ENCODE assay signal across 22 cellular contexts in the genomic region with DNA sequence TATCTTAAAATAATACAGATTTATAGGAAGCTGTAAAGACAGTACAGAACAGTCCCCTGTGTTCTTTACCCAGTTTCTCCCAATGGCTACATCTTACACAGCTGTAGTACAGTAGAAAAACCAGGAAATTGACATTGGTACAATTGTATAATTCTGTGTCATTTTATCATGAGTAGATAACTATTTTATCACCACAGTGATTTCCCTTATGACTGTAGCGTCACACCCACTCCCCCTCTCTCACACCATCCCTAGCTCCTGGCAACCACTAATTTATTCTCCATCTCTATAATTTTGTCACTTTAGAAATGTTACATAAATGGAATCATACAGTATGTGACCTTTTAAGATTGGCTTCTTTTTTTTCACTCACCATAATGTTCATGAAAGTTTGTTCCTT.
"Had no signal": no experiment of that assay in that cellular context is flagged by ENCODE, and none has a peak within 500 bp of the region (broad histone marks: within the 10 kb centered on the region; RNA-seq: fewer than 3 reads in every experiment).

No MANE protein-coding gene starts in this region.

- H3K4me1 Mint-ChIP-seq: nephron had no signal

- H3K9me3 ChIP-seq: esophagus squamous epithelium, gastrocnemius medialis, neutrophil, ovary, prostate gland, right atrium auricular region, stomach had no signal

- H3K36me3 ChIP-seq: ovary had no signal

- DNase-seq: activated B cell treated with CpG ODN at 0.5 μM for 24 hours; activated CD4-positive, alpha-beta memory T cell treated with anti-CD3 and anti-CD28 coated beads for 36 hours; activated CD4-positive, alpha-beta T cell treated with anti-CD3 and anti-CD28 coated beads for 4 hours; activated naive CD8-positive, alpha-beta T cell treated with anti-CD3 and anti-CD28 coated beads, Interleukin-2, amount 10 ng/mL, durations not matched to agents 7 days and 5 days; amygdala; cerebellar nuclear complex; esophagus squamous epithelium; gastrocnemius medialis; left ventricle myocardium superior; midbrain; ovary; stimulated activated CD4-positive, alpha-beta T cell treated with anti-CD3 and anti-CD28 coated beads, Interleukin-12 subunit alpha, Interleukin-12 subunit beta, amount 100 ng/mL, for 4 hours; stimulated activated CD4-positive, alpha-beta T cell treated with anti-CD3 and anti-CD28 coated beads, Interleukin-4, amount 100 ng/mL, for 4 hours; stomach; T-helper 17 cell; transverse colon had no signal

- H3K27ac Mint-ChIP-seq: activated B cell treated with CpG ODN at 0.5 μM for 24 hours; activated CD4-positive, alpha-beta memory T cell treated with anti-CD3 and anti-CD28 coated beads for 36 hours; activated naive CD8-positive, alpha-beta T cell treated with anti-CD3 and anti-CD28 coated beads, Interleukin-2, amount 10 ng/mL, durations not matched to agents 7 days and 5 days; nephron; T-helper 17 cell had no signal

- H3K4me3 Mint-ChIP-seq: activated B cell treated with CpG ODN at 0.5 μM for 24 hours; activated CD4-positive, alpha-beta memory T cell treated with anti-CD3 and anti-CD28 coated beads for 36 hours; activated naive CD8-positive, alpha-beta T cell treated with anti-CD3 and anti-CD28 coated beads, Interleukin-2, amount 10 ng/mL, durations not matched to agents 7 days and 5 days; nephron; T-helper 17 cell had no signal

- H3K27ac ChIP-seq: coronary artery, esophagus squamous epithelium, gastrocnemius medialis, neutrophil, ovary, prostate gland, right atrium auricular region, stomach, suprapubic skin, transverse colon had no signal

- H3K4me3 ChIP-seq: coronary artery, esophagus squamous epithelium, gastrocnemius medialis, ovary, prostate gland, right atrium auricular region, stomach, suprapubic skin, transverse colon had no signal

- ATAC-seq: gastrocnemius medialis, left ventricle myocardium superior had no signal

- H3K4me1 ChIP-seq: esophagus squamous epithelium, prostate gland, transverse colon had no signal

- H3K9me3 Mint-ChIP-seq: activated B cell treated with CpG ODN at 0.5 μM for 24 hours; activated CD4-positive, alpha-beta memory T cell treated with anti-CD3 and anti-CD28 coated beads for 36 hours; activated naive CD8-positive, alpha-beta T cell treated with anti-CD3 and anti-CD28 coated beads, Interleukin-2, amount 10 ng/mL, durations not matched to agents 7 days and 5 days had no signal

- H3K27me3 Mint-ChIP-seq: activated B cell treated with CpG ODN at 0.5 μM for 24 hours; activated CD4-positive, alpha-beta memory T cell treated with anti-CD3 and anti-CD28 coated beads for 36 hours; activated naive CD8-positive, alpha-beta T cell treated with anti-CD3 and anti-CD28 coated beads, Interleukin-2, amount 10 ng/mL, durations not matched to agents 7 days and 5 days; T-helper 17 cell had no signal

- H3K27me3 ChIP-seq: esophagus squamous epithelium, gastrocnemius medialis, neutrophil, ovary, right atrium auricular region, stomach, suprapubic skin, transverse colon had no signal
